ENCODE assay signal across 8 cellular contexts in genomic region chr14:23154876-23155587, GRCh38. TPM values are rescaled to one million over a fixed set of nuclear protein-coding genes. Genes with fewer than 3 reads are reported as not detected.
A peak's percentile ranks its signal among the peaks of the same experiment; 100 is the strongest.
DNase-seq lines count a peak whose midpoint lies in the region; ATAC-seq and TF ChIP-seq lines count a peak whose summit lies in the region.

No MANE protein-coding gene starts in this region.

- DNase-seq in ELF-1 (ENCODE audit: low read depth, low spot score) (peak; percentile 78), Peyer's patch (peak in 1 of 3 donors; percentile 72), fibroblast of mammary gland (ENCODE audit: low read depth) (peak; percentile 94), erythroblast (lab: John Stamatoyannopoulos, UW) (no peak), GOT3 (lab: John Stamatoyannopoulos, UW) (no peak)
- peak in 5 of 9 donors; percentile 8 to 20 (median 15) for DNase-seq in naive thymus-derived CD4-positive, alpha-beta T cell

- H3K27ac Mint-ChIP-seq in naive thymus-derived CD4-positive, alpha-beta T cell = peak overlapping the region in 8 of 9 donors; percentile 48 to 88 (median 74)

- H3K27me3 Mint-ChIP-seq in naive thymus-derived CD4-positive, alpha-beta T cell = peaks cover 0 to 16% (median 0%) of the 10 kb centered on the region in 5 donors

- no peak for TF ChIP-seq POLR2A in Peyer's patch (IDR thresholded peaks at IDR 0.05)
- no peak for TF ChIP-seq POLR2A in erythroblast (IDR thresholded peaks at IDR 0.05; ENCODE audit: low read length)

- no peaks in the 10 kb centered on the region for H3K36me3 ChIP-seq in Peyer's patch
- H3K36me3 ChIP-seq in naive thymus-derived CD4-positive, alpha-beta T cell (ENCODE audit: control insufficient read depth in 2 of 3, insufficient read depth in 3 of 3, low read length in 3 of 3) = no peaks in the 10 kb centered on the region

- TF ChIP-seq CTCF in Peyer's patch (IDR thresholded peaks at IDR 0.05) = no peak
- TF ChIP-seq CTCF in fibroblast of mammary gland (conservative IDR thresholded peaks at IDR 0.05; ENCODE audit: control insufficient read depth, insufficient read depth, low read depth, low read length) = no peak

- peak; percentile 47 for ATAC-seq in naive thymus-derived CD4-positive, alpha-beta T cell
- ATAC-seq in GM18868 (IDR thresholded peaks at IDR 0.05; ENCODE audit: unreplicated experiment) (no peak), GM21360 (IDR thresholded peaks at IDR 0.05; ENCODE audit: unreplicated experiment) (no peak)

- peaks cover 5 to 42% (median 33%) of the 10 kb centered on the region in 7 donors for H3K4me1 Mint-ChIP-seq in naive thymus-derived CD4-positive, alpha-beta T cell

- peak overlapping the region; percentile 28 to 91 (median 75) for H3K4me3 Mint-ChIP-seq in naive thymus-derived CD4-positive, alpha-beta T cell

- POLR2A ChIA-PET in naive thymus-derived CD4-positive, alpha-beta T cell (lab: Charles Lee) = interaction anchor here (0.8 to 1.1 kb wide), 3 partner anchors 22 to 61 kb away, joined by 3 to 4 read pairs (median 4); no protein-coding TSS in a partner anchor

- H3K27ac ChIP-seq in Peyer's patch = peak overlapping the region; percentile 60 to 80 (median 70)
- H3K27ac ChIP-seq in naive thymus-derived CD4-positive, alpha-beta T cell (ENCODE audit: low read depth, low read length) = no peak overlapping the region

- H3K9me3 Mint-ChIP-seq in naive thymus-derived CD4-positive, alpha-beta T cell = no peaks in the 10 kb centered on the region

- peaks cover 0 to 2% (median 0%) of the 10 kb centered on the region in 5 donors for H3K36me3 Mint-ChIP-seq in naive thymus-derived CD4-positive, alpha-beta T cell

- no peaks in the 10 kb centered on the region for H3K9me3 ChIP-seq in Peyer's patch
- H3K9me3 ChIP-seq in naive thymus-derived CD4-positive, alpha-beta T cell (ENCODE audit: control insufficient read depth in 2 of 3, low read length in 3 of 3) = no peaks in the 10 kb centered on the region

- intact Hi-C loops in naive thymus-derived CD4-positive, alpha-beta T cell (cut with micrococcal nuclease) = loop anchor here in 1 of 2 donors (2.0 kb wide), 2 partner anchors 28 to 34 kb away; partner anchors contain the start of gene SLC7A8

- no peak overlapping the region for H3K4me3 ChIP-seq in Peyer's patch
- H3K4me3 ChIP-seq in fibroblast of mammary gland (ENCODE audit: control insufficient read depth, low read depth, low read length) = no peak overlapping the region
- no peak overlapping the region for H3K4me3 ChIP-seq in naive thymus-derived CD4-positive, alpha-beta T cell (ENCODE audit: low read length)

- no peaks in the 10 kb centered on the region for H3K27me3 ChIP-seq in Peyer's patch
- H3K27me3 ChIP-seq in naive thymus-derived CD4-positive, alpha-beta T cell (ENCODE audit: control insufficient read depth in 2 of 2, insufficient read depth in 2 of 2, low read length in 2 of 2) = no peaks in the 10 kb centered on the region

- CTCF ChIA-PET in naive thymus-derived CD4-positive, alpha-beta T cell (lab: Charles Lee) = interaction anchor here (1.7 kb wide), 1 partner anchor 32 kb away, joined by 6 read pairs; no protein-coding TSS in a partner anchor

- peaks cover 0 to 9% (median 0%) of the 10 kb centered on the region in 4 donors for H3K4me1 ChIP-seq in Peyer's patch
- peaks cover 0 to 27% of the 10 kb centered on the region in 2 donors for H3K4me1 ChIP-seq in naive thymus-derived CD4-positive, alpha-beta T cell (ENCODE audit: control insufficient read depth in 2 of 2, insufficient read depth in 2 of 2, low read length in 2 of 2)

RNA-seq across cellular contexts. Expression of gene SLC7A8, which starts 28.4 kb away (rescaled TPM):
- 10 to 100 TPM; 21.8 to 56.9 (median 35.0) TPM for total RNA-seq in Peyer's patch
- 1 to 10 TPM in 4 of 5 experiments, under 1 TPM in 1; 0.36 to 7.7 (median 2.5) TPM for total RNA-seq in naive thymus-derived CD4-positive, alpha-beta T cell
- 1 to 10 TPM; 1.2 to 4.0 TPM for polyA plus RNA-seq in naive thymus-derived CD4-positive, alpha-beta T cell

RNA-seq across cellular contexts. Expression of gene CEBPE, which starts 36.0 kb away (rescaled TPM):
- total RNA-seq in Peyer's patch = not detected
- 1 to 10 TPM in 3 of 5 experiments, under 1 TPM in 2; 0.19 to 1.7 (median 1.2) TPM for total RNA-seq in naive thymus-derived CD4-positive, alpha-beta T cell
- under 1 TPM; 0.60 to 0.65 TPM for polyA plus RNA-seq in naive thymus-derived CD4-positive, alpha-beta T cell

RNA-seq across cellular contexts. Expression of gene CIROP, which starts 50.2 kb away (rescaled TPM):
- total RNA-seq in Peyer's patch = not detected
- not detected for total RNA-seq in naive thymus-derived CD4-positive, alpha-beta T cell
- not detected for polyA plus RNA-seq in naive thymus-derived CD4-positive, alpha-beta T cell

RNA-seq across cellular contexts. Expression of gene C14orf119, which starts 59.7 kb away (rescaled TPM):
- total RNA-seq in Peyer's patch = 10 to 100 TPM in 3 of 4 donors, 1 to 10 TPM in 1; 5.0 to 30.3 (median 18.8) TPM
- total RNA-seq in naive thymus-derived CD4-positive, alpha-beta T cell = 10 to 100 TPM in 4 of 5 experiments, 1 to 10 TPM in 1; 6.0 to 49.9 (median 43.4) TPM
- 100 to 1,000 TPM in 1 of 2 donors, 10 to 100 TPM in 1; 80.4 to 169 TPM for polyA plus RNA-seq in naive thymus-derived CD4-positive, alpha-beta T cell

Comparison
In these comparisons a context has a peak if more than half of its experiments do, and no peak if none do; other contexts are left out.
1. DNase-seq: peak in ELF-1 (single experiment), fibroblast of mammary gland (single experiment) and naive thymus-derived CD4-positive, alpha-beta T cell (5 of 9); none in erythroblast (0 of 2) and GOT3 (single experiment).